In the genomic region with DNA sequence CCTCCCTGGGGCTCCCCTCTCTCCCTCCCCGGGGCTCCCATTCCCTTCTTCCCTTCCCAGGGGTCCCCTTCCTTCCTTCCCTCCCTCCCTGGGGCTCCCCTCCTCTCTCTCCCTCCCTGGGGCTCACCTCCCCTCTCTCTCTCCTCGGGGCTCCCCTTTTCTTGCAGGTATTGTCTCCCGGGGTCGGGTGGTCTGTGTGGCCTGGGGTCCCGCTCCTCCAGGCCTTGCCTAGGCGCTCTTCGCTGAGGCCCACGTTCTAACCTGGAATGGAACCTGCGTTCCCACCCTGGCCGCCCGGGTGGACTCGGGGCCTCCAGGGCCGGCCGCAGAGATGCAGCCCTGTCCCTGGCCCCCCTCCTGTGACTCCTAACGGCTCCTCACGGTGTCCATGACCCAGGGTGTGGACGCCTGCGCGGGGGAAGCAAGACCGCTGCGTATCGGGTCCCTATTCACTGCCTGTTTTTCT, we compare ENCODE assay signal across 8 cellular contexts. TPM values are rescaled to one million over a fixed set of nuclear protein-coding genes. Genes with fewer than 3 reads are reported as not detected.
DNase-seq lines count a peak whose midpoint lies in the region; ATAC-seq and TF ChIP-seq lines count a peak whose summit lies in the region.

No MANE protein-coding gene starts in this region.

- TF ChIP-seq CTCF in BE2C (IDR thresholded peaks at IDR 0.05; ENCODE audit: low read depth, low read length) (no peak), HFFc6 (IDR thresholded peaks at IDR 0.05) (no peak), prostate gland (IDR thresholded peaks at IDR 0.05) (no peak)

- H3K27ac ChIP-seq in prostate gland, result peak overlapping the region; percentile 82 to 84

- no peaks in the 10 kb centered on the region for H3K9me3 Mint-ChIP-seq in HFFc6
- no peaks in the 10 kb centered on the region for H3K9me3 Mint-ChIP-seq in activated CD4-positive, alpha-beta memory T cell treated with anti-CD3 and anti-CD28 coated beads, Interleukin-2, amount 10 ng/mL, durations not matched to agents 7 days and 5 days

- no peak for TF ChIP-seq POLR2A in prostate gland (IDR thresholded peaks at IDR 0.05)

- POLR2A ChIA-PET in activated CD4-positive, alpha-beta memory T cell treated with anti-CD3 and anti-CD28 coated beads, Interleukin-2, amount 10 ng/mL, durations not matched to agents 7 days and 5 days (lab: Charles Lee), result no interaction called here

- CTCF ChIA-PET in activated CD4-positive, alpha-beta memory T cell treated with anti-CD3 and anti-CD28 coated beads, Interleukin-2, amount 10 ng/mL, durations not matched to agents 7 days and 5 days (lab: Charles Lee), result no interaction called here

- peaks cover 3% of the 10 kb centered on the region for H3K27me3 Mint-ChIP-seq in HFFc6 (ENCODE audit: insufficient read depth)
- H3K27me3 Mint-ChIP-seq in activated CD4-positive, alpha-beta memory T cell treated with anti-CD3 and anti-CD28 coated beads, Interleukin-2, amount 10 ng/mL, durations not matched to agents 7 days and 5 days, result no peaks in the 10 kb centered on the region

- H3K4me3 ChIP-seq in BE2C (ENCODE audit: low read depth, low read length) (peak overlapping the region; percentile 76), prostate gland (peak overlapping the region; percentile 89 to 93)

- DNase-seq in BE2C (no peak), HFFc6 (peak; percentile 10), Right ventricle myocardium superior (peak; percentile 63), prostate gland (ENCODE audit: low spot score) (no peak), NCI-H524 treated with DMSO at 0.1 percent for 48 hours (lab: John Stamatoyannopoulos, UW) (no peak)
- no peak for DNase-seq in activated CD4-positive, alpha-beta memory T cell treated with anti-CD3 and anti-CD28 coated beads, Interleukin-2, amount 10 ng/mL, durations not matched to agents 7 days and 5 days
- no peak for DNase-seq in stimulated activated CD4-positive, alpha-beta T cell treated with anti-CD3 and anti-CD28 coated beads, Interleukin-4, amount 100 ng/mL, for 24 hours

- H3K9me3 ChIP-seq in BE2C (no peaks in the 10 kb centered on the region), prostate gland (no peaks in the 10 kb centered on the region)

- WGBS in prostate gland, result 2% methylated on average over 21 of the region's 22 CpGs

- H3K4me1 ChIP-seq in BE2C (peaks cover 22% of the 10 kb centered on the region), prostate gland (replicated peaks) (peaks cover 8% of the 10 kb centered on the region)

- H3K36me3 ChIP-seq in BE2C, result peaks cover 12% of the 10 kb centered on the region
- no peaks in the 10 kb centered on the region for H3K36me3 ChIP-seq in prostate gland

- peaks cover 18% of the 10 kb centered on the region for H3K36me3 Mint-ChIP-seq in HFFc6 (ENCODE audit: low read depth)
- H3K36me3 Mint-ChIP-seq in activated CD4-positive, alpha-beta memory T cell treated with anti-CD3 and anti-CD28 coated beads, Interleukin-2, amount 10 ng/mL, durations not matched to agents 7 days and 5 days (ENCODE audit: low read depth), result peaks cover 17% of the 10 kb centered on the region

- peaks cover 82% of the 10 kb centered on the region for H3K4me1 Mint-ChIP-seq in HFFc6 (ENCODE audit: low read depth)
- peaks cover 69% of the 10 kb centered on the region for H3K4me1 Mint-ChIP-seq in activated CD4-positive, alpha-beta memory T cell treated with anti-CD3 and anti-CD28 coated beads, Interleukin-2, amount 10 ng/mL, durations not matched to agents 7 days and 5 days

- peak overlapping the region; percentile 98 for H3K4me3 Mint-ChIP-seq in HFFc6
- H3K4me3 Mint-ChIP-seq in activated CD4-positive, alpha-beta memory T cell treated with anti-CD3 and anti-CD28 coated beads, Interleukin-2, amount 10 ng/mL, durations not matched to agents 7 days and 5 days, result peak overlapping the region; percentile 76

- peak overlapping the region; percentile 90 for H3K27ac Mint-ChIP-seq in HFFc6
- peak overlapping the region; percentile 77 for H3K27ac Mint-ChIP-seq in activated CD4-positive, alpha-beta memory T cell treated with anti-CD3 and anti-CD28 coated beads, Interleukin-2, amount 10 ng/mL, durations not matched to agents 7 days and 5 days

- peak; percentile 36 for ATAC-seq in Right ventricle myocardium superior (ENCODE audit: poor library complexity)
- no peak for ATAC-seq in GM18867 (IDR thresholded peaks at IDR 0.05; ENCODE audit: unreplicated experiment)

- intact Hi-C loops in Right ventricle myocardium superior (cut with DNase I), result no loop called here
- intact Hi-C loops in prostate gland (cut with DNase I), result loop anchor here (10.0 kb wide), 1 partner anchor 337 kb away; a partner anchor contains a TSS

- no peaks in the 10 kb centered on the region for H3K27me3 ChIP-seq in BE2C
- H3K27me3 ChIP-seq in prostate gland (replicated peaks; ENCODE audit: insufficient read depth), result no peaks in the 10 kb centered on the region

RNA-seq across cellular contexts. Expression of a gene that starts 0.9 kb away (rescaled TPM):
- polyA plus RNA-seq in BE2C (2012; ENCODE audit: insufficient read depth, insufficient read length, low read depth), result 31.7 TPM
- total RNA-seq in HFFc6 (2021; fragmentation: NEBNext Ultra II Directional; extraction: Animal tissue kit (Norgen Biotek cat#: 25700)), result 1 to 10 TPM; 7.6 to 9.3 (median 9.0) TPM
- 10 to 100 TPM; 17.0 to 17.7 TPM for total RNA-seq in activated CD4-positive, alpha-beta memory T cell treated with anti-CD3 and anti-CD28 coated beads, Interleukin-2, amount 10 ng/mL, durations not matched to agents 7 days and 5 days
- total RNA-seq in Right ventricle myocardium superior (196 TPM), prostate gland (10 to 100 TPM; 11.0 to 48.0 TPM)

RNA-seq across cellular contexts. Expression of a gene that starts 38.2 kb away (rescaled TPM):
- 0.54 TPM for polyA plus RNA-seq in BE2C (2012; ENCODE audit: insufficient read depth, insufficient read length, low read depth)
- 1 to 10 TPM; 1.0 to 2.0 (median 1.5) TPM for total RNA-seq in HFFc6 (2021; fragmentation: NEBNext Ultra II Directional; extraction: Animal tissue kit (Norgen Biotek cat#: 25700))
- total RNA-seq in activated CD4-positive, alpha-beta memory T cell treated with anti-CD3 and anti-CD28 coated beads, Interleukin-2, amount 10 ng/mL, durations not matched to agents 7 days and 5 days, result under 1 TPM; 0.71 to 0.75 TPM
- 506 TPM for total RNA-seq in Right ventricle myocardium superior
- 1 to 10 TPM; 3.7 to 3.9 TPM for total RNA-seq in prostate gland

Comparison
In these comparisons a context has a peak if more than half of its experiments do, and no peak if none do; other contexts are left out.
1. DNase-seq: peak in HFFc6 (single experiment) and Right ventricle myocardium superior (single experiment); none in BE2C (single experiment), activated CD4-positive, alpha-beta memory T cell treated with anti-CD3 and anti-CD28 coated beads, Interleukin-2, amount 10 ng/mL, durations not matched to agents 7 days and 5 days (single experiment), prostate gland (single experiment), stimulated activated CD4-positive, alpha-beta T cell treated with anti-CD3 and anti-CD28 coated beads, Interleukin-4, amount 100 ng/mL, for 24 hours (single experiment) and NCI-H524 treated with DMSO at 0.1 percent for 48 hours (single experiment).
2. RNA of a gene that starts 38.2 kb away (total RNA-seq): 506 TPM in Right ventricle myocardium superior (single experiment); 3.7 to 3.9 TPM in prostate gland, 1.0 to 2.0 TPM in HFFc6 and 0.71 to 0.75 TPM in activated CD4-positive, alpha-beta memory T cell treated with anti-CD3 and anti-CD28 coated beads, Interleukin-2, amount 10 ng/mL, durations not matched to agents 7 days and 5 days; every median in the first group is over 100 times any median in the second.